Comparison of ENCODE assay signal across 26 cellular contexts in genomic region chr1:245979589-245979988, GRCh38.
DNase-seq lines count a peak whose midpoint lies in the region; ATAC-seq, FAIRE-seq and TF ChIP-seq lines count a peak whose summit lies in the region.
"Had no signal": no experiment of that assay in that cellular context is flagged by ENCODE, and none has a peak within 500 bp of the region (broad histone marks: within the 10 kb centered on the region; RNA-seq: fewer than 3 reads in every experiment).

No MANE protein-coding gene starts in this region.

- peak overlapping the region; percentile 96 for H2AK5ac ChIP-seq in IMR-90 (ENCODE audit: low read depth, low read length)

- H3K4me3 Mint-ChIP-seq in endodermal cell = no peak overlapping the region
- no peak overlapping the region for H3K4me3 Mint-ChIP-seq in nephron progenitor cell
- H3K4me3 Mint-ChIP-seq: CD14-positive monocyte; CD4-positive, alpha-beta T cell; CD8-positive, alpha-beta memory T cell; HFFc6 had no signal

- dilution Hi-C loops in IMR-90 (cut with HindIII; ENCODE audit: low sequenced_read_pairs, unreplicated experiment) = no loop called here

- no peak overlapping the region for H2AK9ac ChIP-seq in IMR-90 (replicated peaks; ENCODE audit: low read depth, low read length, poor library complexity)

- H3K27me3 Mint-ChIP-seq in endodermal cell (ENCODE audit: insufficient read depth) (no peaks in the 10 kb centered on the region), nephron progenitor cell (ENCODE audit: low read depth, poor library complexity) (no peaks in the 10 kb centered on the region)
- H3K27me3 Mint-ChIP-seq: CD4-positive, alpha-beta T cell had no signal

- H2BK5ac ChIP-seq in IMR-90 (ENCODE audit: low read depth, low read length, poor library complexity, severe bottlenecking) = no peak overlapping the region

- intact Hi-C loops in IMR-90 (cut with micrococcal nuclease) (no loop called here), thyroid gland (cut with DNase I) (no loop called here), pancreas (cut with DNase I) (no loop called here)

- peaks cover 11% of the 10 kb centered on the region for H3F3A ChIP-seq in smooth muscle cell (ENCODE audit: low read depth)

- peak overlapping the region; percentile 58 for H3K4ac ChIP-seq in IMR-90 (ENCODE audit: low read depth, low read length)

- H3K4me3 ChIP-seq in IMR-90 (ENCODE audit: insufficient read depth, low read depth, low read length) (no peak overlapping the region), endodermal cell (ENCODE audit: low read length) (no peak overlapping the region), smooth muscle cell (no peak overlapping the region), thyroid gland (replicated peaks in 1 of 3) (no peak overlapping the region), pancreas (no peak overlapping the region)
- H3K4me3 ChIP-seq: A549; BLaER1 treated with 17β-estradiol and CSF1 and Interleukin-3, amounts not matched to agents 10 nM and 100 nM; HAP-1 had no signal

- CTCF ChIA-PET in IMR-90 (lab: Yijun Ruan, JAX) = interaction anchor here (0.5 kb wide), 1 partner anchor 462 kb away, joined by 6 read pairs; no protein-coding TSS in a partner anchor

- no peak for FAIRE-seq in pancreas (lab: Jason Lieb, UNC)
- FAIRE-seq: A549, D721Med, GM12891, GM18507, H54 had no signal

- DNase-seq in IMR-90 = no peak
- no peak for DNase-seq in endodermal cell
- DNase-seq in nephron progenitor cell = no peak
- DNase-seq in smooth muscle cell (lab: John Stamatoyannopoulos, UW; ENCODE audit: unreplicated experiment) = no peak
- DNase-seq in thyroid gland = no peak
- DNase-seq in EL = no peak
- DNase-seq in pancreas = no peak
- DNase-seq: 8988T; ACHN; AML-193; BE2C; CD4-positive, alpha-beta T cell; CD8-positive, alpha-beta memory T cell; DMS 273 treated with DMSO at 0.1 percent for 48 hours; DMS79; GF-D8; GOT3 had no signal

- H3K36me3 ChIP-seq in IMR-90 (ENCODE audit: control insufficient read depth, insufficient read depth, low read length) (no peaks in the 10 kb centered on the region), endodermal cell (ENCODE audit: control insufficient read depth, insufficient read depth, low read length) (no peaks in the 10 kb centered on the region), smooth muscle cell (ENCODE audit: low read depth) (no peaks in the 10 kb centered on the region), thyroid gland (no peaks in the 10 kb centered on the region), pancreas (no peaks in the 10 kb centered on the region)
- H3K36me3 ChIP-seq: BLaER1 treated with 17β-estradiol and CSF1 and Interleukin-3, amounts not matched to agents 10 nM and 100 nM; HAP-1 had no signal

- H2BK120ac ChIP-seq in IMR-90 (ENCODE audit: low read depth, low read length) = peak overlapping the region; percentile 71; the same call in 1 of the 2 replicates

- POLR2A ChIA-PET in IMR-90 (lab: Charles Lee; ENCODE audit: unreplicated experiment) = no interaction called here

- no peak overlapping the region for H3K23ac ChIP-seq in IMR-90 (ENCODE audit: low read depth, low read length)

- H3K27ac Mint-ChIP-seq in endodermal cell = peak overlapping the region; percentile 12
- peak overlapping the region; percentile 73 for H3K27ac Mint-ChIP-seq in nephron progenitor cell
- H3K27ac Mint-ChIP-seq: CD4-positive, alpha-beta T cell; HFFc6 had no signal

- H2AFZ ChIP-seq in IMR-90 (replicated peaks; ENCODE audit: low read length, poor library complexity) (no peak overlapping the region), smooth muscle cell (ENCODE audit: low read depth) (no peak overlapping the region)

- peak overlapping the region; percentile 60 for H3K14ac ChIP-seq in IMR-90 (replicated peaks; ENCODE audit: low read depth, low read length)

- no peak overlapping the region for H3K27ac ChIP-seq in IMR-90 (ENCODE audit: insufficient read depth, low read length)
- H3K27ac ChIP-seq in endodermal cell (ENCODE audit: low read depth, low read length) = no peak overlapping the region
- H3K27ac ChIP-seq in smooth muscle cell (ENCODE audit: low read depth) = peak overlapping the region; percentile 96
- H3K27ac ChIP-seq in thyroid gland = no peak overlapping the region
- H3K27ac ChIP-seq in pancreas = no peak overlapping the region
- H3K27ac ChIP-seq: A549; BLaER1 treated with 17β-estradiol and CSF1 and Interleukin-3, amounts not matched to agents 10 nM and 100 nM had no signal

- in situ Hi-C loops in IMR-90 (cut with MboI; ENCODE audit: low sequenced_read_pairs) = no loop called here

- H3K18ac ChIP-seq in IMR-90 (ENCODE audit: low read depth, low read length) = peak overlapping the region; percentile 50

- H4K8ac ChIP-seq in IMR-90 (ENCODE audit: low read depth in 2 of 2, low read length in 2 of 2) = peak overlapping the region in 1 of 2 experiments; percentile 52; a peak in 1 of 4 replicates

- TF ChIP-seq POLR2A in IMR-90 (IDR thresholded peaks at IDR 0.05; ENCODE audit: low read depth, low read length) (no peak), thyroid gland (IDR thresholded peaks at IDR 0.05) (no peak)

- H3K9ac ChIP-seq in IMR-90 (ENCODE audit: low read depth, low read length) (no peak overlapping the region), endodermal cell (ENCODE audit: extremely low read depth, low read length, poor library complexity, severe bottlenecking) (no peak overlapping the region), smooth muscle cell (ENCODE audit: low read depth) (peak overlapping the region; percentile 81)
- H3K9ac ChIP-seq: BLaER1 treated with 17β-estradiol and CSF1 and Interleukin-3, amounts not matched to agents 10 nM and 100 nM had no signal

- H3K9me3 ChIP-seq in IMR-90 (ENCODE audit: control insufficient read depth, insufficient read depth, low read length) = no peaks in the 10 kb centered on the region
- H3K9me3 ChIP-seq in endodermal cell (ENCODE audit: control insufficient read depth, low read length) = no peaks in the 10 kb centered on the region
- H3K9me3 ChIP-seq in smooth muscle cell (replicated peaks; ENCODE audit: low read depth) = no peaks in the 10 kb centered on the region
- H3K9me3 ChIP-seq in thyroid gland = no peaks in the 10 kb centered on the region
- H3K9me3 ChIP-seq in pancreas = no peaks in the 10 kb centered on the region
- H3K9me3 ChIP-seq: A549; BE2C; BLaER1 treated with 17β-estradiol and CSF1 and Interleukin-3, amounts not matched to agents 10 nM and 100 nM; HAP-1 had no signal

- H3K4me2 ChIP-seq in IMR-90 (ENCODE audit: low read depth, low read length) (no peak overlapping the region), smooth muscle cell (peak overlapping the region; percentile 60)
- H3K4me2 ChIP-seq: A549; BLaER1 treated with 17β-estradiol and CSF1 and Interleukin-3, amounts not matched to agents 10 nM and 100 nM had no signal

- H3K56ac ChIP-seq in IMR-90 (ENCODE audit: extremely low read depth, insufficient read depth, low read length) = no peak overlapping the region

- no peak for TF ChIP-seq RAD21 in IMR-90 (IDR thresholded peaks at IDR 0.05; ENCODE audit: low read length)

- peak overlapping the region; percentile 44 for H4K5ac ChIP-seq in IMR-90 (ENCODE audit: low read depth, low read length)

- no peak for ATAC-seq in IMR-90 (ENCODE audit: low read depth)
- ATAC-seq in pancreas = no peak
- ATAC-seq: A549 had no signal

- H2BK15ac ChIP-seq in IMR-90 (ENCODE audit: low read depth, low read length) = peak overlapping the region; percentile 88; the same call in 2 of the 3 replicates

- H4K91ac ChIP-seq in IMR-90 (ENCODE audit: insufficient read depth, low read depth, low read length) = peak overlapping the region; percentile 68

- peak overlapping the region; percentile 71 for H2BK20ac ChIP-seq in IMR-90 (ENCODE audit: low read depth, low read length)

- no peak for TF ChIP-seq CTCF in IMR-90 (conservative IDR thresholded peaks at IDR 0.05; ENCODE audit: low read depth, low read length)
- TF ChIP-seq CTCF in endodermal cell (conservative IDR thresholded peaks at IDR 0.05) = no peak
- no peak for TF ChIP-seq CTCF in nephron progenitor cell (IDR thresholded peaks at IDR 0.05)
- no peak for TF ChIP-seq CTCF in smooth muscle cell (IDR thresholded peaks at IDR 0.05; ENCODE audit: borderline replicate concordance, insufficient read depth, poor library complexity, severe bottlenecking)
- TF ChIP-seq CTCF in thyroid gland (IDR thresholded peaks at IDR 0.05) = no peak
- TF ChIP-seq CTCF in pancreas (IDR thresholded peaks at IDR 0.05) = no peak

- peaks cover 0 to 4% of the 10 kb centered on the region in 2 experiments; a peak in 1 of 4 replicates for H3K79me1 ChIP-seq in IMR-90 (ENCODE audit: low read depth in 1 of 2, low read length in 2 of 2)

- no peaks in the 10 kb centered on the region for H3K4me1 Mint-ChIP-seq in endodermal cell
- peaks cover 17% of the 10 kb centered on the region for H3K4me1 Mint-ChIP-seq in nephron progenitor cell
- H3K4me1 Mint-ChIP-seq: CD14-positive monocyte; CD8-positive, alpha-beta memory T cell had no signal

- no TSS peak for BruUV-seq in IMR-90 (replicated peaks; lab: Mats Ljungman, UMichigan)

- peaks cover 15% of the 10 kb centered on the region; the same call in 1 of the 2 replicates for H3K9me1 ChIP-seq in IMR-90 (ENCODE audit: insufficient read depth, low read length)

- H3K27me3 ChIP-seq in IMR-90 (ENCODE audit: control insufficient read depth, insufficient read depth, low read length) = no peaks in the 10 kb centered on the region
- no peaks in the 10 kb centered on the region for H3K27me3 ChIP-seq in endodermal cell (ENCODE audit: control insufficient read depth, insufficient read depth, low read length, poor library complexity, severe bottlenecking)
- no peaks in the 10 kb centered on the region for H3K27me3 ChIP-seq in smooth muscle cell (ENCODE audit: low read depth)
- no peaks in the 10 kb centered on the region for H3K27me3 ChIP-seq in thyroid gland
- no peaks in the 10 kb centered on the region for H3K27me3 ChIP-seq in pancreas
- H3K27me3 ChIP-seq: BE2C; BLaER1 treated with 17β-estradiol and CSF1 and Interleukin-3, amounts not matched to agents 10 nM and 100 nM had no signal

- peaks cover 40% of the 10 kb centered on the region for H3K79me2 ChIP-seq in smooth muscle cell (ENCODE audit: low read depth)

- H3K9me3 Mint-ChIP-seq in endodermal cell (no peaks in the 10 kb centered on the region), nephron progenitor cell (no peaks in the 10 kb centered on the region)
- H3K9me3 Mint-ChIP-seq: CD4-positive, alpha-beta T cell; CD8-positive, alpha-beta memory T cell; HFFc6 had no signal

- H3K36me3 Mint-ChIP-seq in endodermal cell (ENCODE audit: low read depth) (no peaks in the 10 kb centered on the region), nephron progenitor cell (ENCODE audit: low read depth) (no peaks in the 10 kb centered on the region)
- H3K36me3 Mint-ChIP-seq: CD14-positive monocyte had no signal

- 93% methylated on average over 3 of the region's 9 CpGs; no CpG with 5 or more reads in 1 of the 2 experiments for WGBS in IMR-90 (ENCODE audit: extremely low coverage in 2 of 2, insufficient read length in 1 of 2), 2 experiments
- WGBS in endodermal cell (ENCODE audit: insufficient coverage in 1 of 2, insufficient read length in 1 of 2), 2 experiments = 93 to 94% methylated on average over 7 to 9 of the region's 9 CpGs
- 74% methylated on average over 9 of the region's 9 CpGs for WGBS in smooth muscle cell (ENCODE audit: low lambda C conversion rate)
- WGBS in thyroid gland, 2 donors = 92% methylated on average over 9 of the region's 9 CpGs
- 91 to 92% methylated on average over 9 of the region's 9 CpGs for WGBS in pancreas, 2 donors

- H4K20me1 ChIP-seq in IMR-90 (ENCODE audit: insufficient read depth, low read length) (no peaks in the 10 kb centered on the region), smooth muscle cell (ENCODE audit: low read depth) (no peaks in the 10 kb centered on the region)
- H4K20me1 ChIP-seq: BLaER1 treated with 17β-estradiol and CSF1 and Interleukin-3, amounts not matched to agents 10 nM and 100 nM had no signal

- H3K4me1 ChIP-seq in IMR-90 (ENCODE audit: control insufficient read depth, insufficient read depth, low read length) = peaks cover 18% of the 10 kb centered on the region
- H3K4me1 ChIP-seq in endodermal cell (ENCODE audit: control insufficient read depth, insufficient read depth, low read length) = no peaks in the 10 kb centered on the region
- peaks cover 16% of the 10 kb centered on the region for H3K4me1 ChIP-seq in smooth muscle cell (ENCODE audit: low read depth)
- H3K4me1 ChIP-seq in thyroid gland = no peaks in the 10 kb centered on the region
- no peaks in the 10 kb centered on the region for H3K4me1 ChIP-seq in pancreas
- H3K4me1 ChIP-seq: A549, BE2C, HAP-1 had no signal
